In the genomic region with DNA sequence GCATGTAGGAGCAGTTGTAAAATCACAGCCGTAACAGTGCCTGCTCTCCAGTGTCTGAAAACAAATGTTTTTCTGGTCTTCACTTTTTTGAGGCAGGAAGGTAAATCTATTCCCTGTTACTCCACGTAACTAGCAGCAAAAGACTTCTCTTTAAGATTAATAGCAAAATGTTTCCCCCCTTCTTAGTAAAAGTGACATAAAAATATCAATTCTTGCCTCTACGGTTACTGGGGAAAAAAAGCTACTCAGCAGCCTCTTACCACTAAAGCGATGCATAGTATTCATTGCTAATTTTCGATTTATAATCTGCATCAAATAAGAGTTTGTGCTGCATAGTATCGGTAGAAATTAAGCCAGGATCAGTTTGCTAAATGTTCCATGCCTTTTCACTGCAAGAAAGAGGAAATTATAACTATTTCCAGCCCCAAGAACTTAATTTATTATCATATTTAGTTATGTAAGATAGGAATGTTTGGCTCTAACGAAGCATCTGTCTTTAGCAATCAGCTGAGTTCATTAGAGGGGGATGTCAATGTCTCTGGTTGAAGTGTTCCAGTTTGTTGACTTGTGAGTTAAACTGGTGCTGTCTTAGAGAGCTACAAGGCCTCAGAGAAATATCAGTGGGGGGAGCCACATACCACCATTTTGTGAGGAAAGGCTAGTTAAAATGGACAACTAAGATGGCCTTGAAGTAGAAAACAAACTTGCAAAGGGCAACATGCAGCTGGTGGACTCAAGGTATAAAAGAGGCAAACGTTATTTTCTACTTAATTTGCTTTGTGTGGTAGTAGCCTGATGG, we compare ENCODE assay signal across 8 cellular contexts. TPM values are rescaled to one million over a fixed set of nuclear protein-coding genes. Genes with fewer than 3 reads are reported as not detected.
DNase-seq lines count a peak whose midpoint lies in the region; ATAC-seq and TF ChIP-seq lines count a peak whose summit lies in the region.

No MANE protein-coding gene starts in this region.

- H3K4me1 Mint-ChIP-seq in activated naive CD4-positive, alpha-beta T cell treated with anti-CD3 and anti-CD28 coated beads for 36 hours (ENCODE audit: low read depth), result peaks cover 30% of the 10 kb centered on the region
- H3K4me1 Mint-ChIP-seq in osteocyte (ENCODE audit: unreplicated experiment), result peaks cover 52% of the 10 kb centered on the region

- no peak for TF ChIP-seq CTCF in osteocyte (IDR thresholded peaks at IDR 0.05)

- CTCF ChIA-PET in activated naive CD4-positive, alpha-beta T cell treated with anti-CD3 and anti-CD28 coated beads for 36 hours (lab: Charles Lee), result interaction anchor here (1.0 to 5.0 kb wide), 4 partner anchors 12 to 255 kb away, joined by 3 to 31 read pairs (median 4); no protein-coding TSS in a partner anchor

- intact Hi-C loops in activated naive CD4-positive, alpha-beta T cell treated with anti-CD3 and anti-CD28 coated beads for 36 hours (cut with micrococcal nuclease), result loop anchor here (2.0 to 5.0 kb wide), 2 partner anchors 90 to 182 kb away; partner anchors contain the start of genes CALHM6 and DSE
- intact Hi-C loops in sciatic nerve (cut with DNase I), result no loop called here

- no peak for TF ChIP-seq POLR2A in erythroblast (IDR thresholded peaks at IDR 0.05; ENCODE audit: low read length)

- no peaks in the 10 kb centered on the region for H3K27me3 Mint-ChIP-seq in activated naive CD4-positive, alpha-beta T cell treated with anti-CD3 and anti-CD28 coated beads for 36 hours (ENCODE audit: low read depth)
- no peaks in the 10 kb centered on the region for H3K27me3 Mint-ChIP-seq in osteocyte (ENCODE audit: unreplicated experiment)

- peak overlapping the region; percentile 96 for H3K27ac Mint-ChIP-seq in activated naive CD4-positive, alpha-beta T cell treated with anti-CD3 and anti-CD28 coated beads for 36 hours
- peak overlapping the region; percentile 98 for H3K27ac Mint-ChIP-seq in osteocyte (ENCODE audit: unreplicated experiment)

- H3K36me3 Mint-ChIP-seq in activated naive CD4-positive, alpha-beta T cell treated with anti-CD3 and anti-CD28 coated beads for 36 hours (ENCODE audit: low read depth), result peaks cover 26% of the 10 kb centered on the region
- peaks cover 19% of the 10 kb centered on the region for H3K36me3 Mint-ChIP-seq in osteocyte (ENCODE audit: unreplicated experiment)

- ATAC-seq in SK-N-SH treated with all-trans-retinoic acid at 6 μM for 48 hours (0 out of 3 replicates have a peak, but pooled peaks have one; percentile 1), GM21367 (IDR thresholded peaks at IDR 0.05; ENCODE audit: unreplicated experiment) (no peak), sciatic nerve (no peak), HG03280 (IDR thresholded peaks at IDR 0.05; ENCODE audit: unreplicated experiment) (no peak)

- peak overlapping the region; percentile 93 for H3K4me3 Mint-ChIP-seq in activated naive CD4-positive, alpha-beta T cell treated with anti-CD3 and anti-CD28 coated beads for 36 hours
- H3K4me3 Mint-ChIP-seq in osteocyte (ENCODE audit: unreplicated experiment), result peak overlapping the region; percentile 97

- H3K9me3 Mint-ChIP-seq in activated naive CD4-positive, alpha-beta T cell treated with anti-CD3 and anti-CD28 coated beads for 36 hours, result no peaks in the 10 kb centered on the region
- H3K9me3 Mint-ChIP-seq in osteocyte (ENCODE audit: unreplicated experiment), result no peaks in the 10 kb centered on the region

- DNase-seq in activated naive CD4-positive, alpha-beta T cell treated with anti-CD3 and anti-CD28 coated beads for 36 hours, result no peak
- no peak for DNase-seq in activated naive CD4-positive, alpha-beta T cell treated with anti-CD3 and anti-CD28 coated beads, Interleukin-2, amount 50 U/mL, for 16 hours
- DNase-seq in erythroblast (lab: John Stamatoyannopoulos, UW) (peak; percentile 59 to 66), osteocyte (ENCODE audit: extremely low spot score, unreplicated experiment) (no peak), sciatic nerve (ENCODE audit: low spot score) (no peak)

TF ChIP-seq in SK-N-SH treated with all-trans-retinoic acid at 6 μM for 48 hours, 23 proteins besides CTCF, POLR2A, EP300 and RAD21:
- TF ChIP-seq ARNTL (CRISPR knock-in tag; IDR thresholded peaks at IDR 0.05; ENCODE audit: borderline replicate concordance, low read depth) (no peak), ZC3H10 (CRISPR knock-in tag; IDR thresholded peaks at IDR 0.05) (no peak), RARB (CRISPR knock-in tag; IDR thresholded peaks at IDR 0.05) (no peak), ISL1 (CRISPR knock-in tag; IDR thresholded peaks at IDR 0.05) (no peak), POU6F1 (CRISPR knock-in tag; IDR thresholded peaks at IDR 0.05; ENCODE audit: borderline replicate concordance, low read depth) (no peak), ZFP30 (CRISPR knock-in tag; IDR thresholded peaks at IDR 0.05) (no peak), ZNF70 (CRISPR knock-in tag; IDR thresholded peaks at IDR 0.05) (no peak), OSR1 (CRISPR knock-in tag; IDR thresholded peaks at IDR 0.05) (no peak), ZNF565 (CRISPR knock-in tag; conservative IDR thresholded peaks at IDR 0.05; ENCODE audit: low read depth) (no peak), BACH2 (CRISPR knock-in tag; IDR thresholded peaks at IDR 0.05; ENCODE audit: borderline replicate concordance) (no peak), TCF4 (CRISPR knock-in tag; IDR thresholded peaks at IDR 0.05; ENCODE audit: borderline replicate concordance) (no peak), ZNF8 (CRISPR knock-in tag; IDR thresholded peaks at IDR 0.05) (no peak), TOX (CRISPR knock-in tag; IDR thresholded peaks at IDR 0.05; ENCODE audit: borderline replicate concordance) (no peak), GLIS3 (CRISPR knock-in tag; IDR thresholded peaks at IDR 0.05) (no peak), CSDC2 (CRISPR knock-in tag; IDR thresholded peaks at IDR 0.05) (no peak)
- TF ChIP-seq, protein P1, sequence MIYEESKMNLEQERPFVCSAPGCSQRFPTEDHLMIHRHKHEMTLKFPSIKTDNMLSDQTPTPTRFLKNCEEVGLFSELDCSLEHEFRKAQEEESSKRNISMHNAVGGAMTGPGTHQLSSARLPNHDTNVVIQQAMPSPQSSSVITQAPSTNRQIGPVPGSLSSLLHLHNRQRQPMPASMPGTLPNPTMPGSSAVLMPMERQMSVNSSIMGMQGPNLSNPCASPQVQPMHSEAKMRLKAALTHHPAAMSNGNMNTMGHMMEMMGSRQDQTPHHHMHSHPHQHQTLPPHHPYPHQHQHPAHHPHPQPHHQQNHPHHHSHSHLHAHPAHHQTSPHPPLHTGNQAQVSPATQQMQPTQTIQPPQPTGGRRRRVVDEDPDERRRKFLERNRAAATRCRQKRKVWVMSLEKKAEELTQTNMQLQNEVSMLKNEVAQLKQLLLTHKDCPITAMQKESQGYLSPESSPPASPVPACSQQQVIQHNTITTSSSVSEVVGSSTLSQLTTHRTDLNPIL (CRISPR knock-in tag; IDR thresholded peaks at IDR 0.05; ENCODE audit: low read depth), result no peak

RNA-seq across cellular contexts. Expression of gene TSPYL1, which starts 0.6 kb away (rescaled TPM):
- total RNA-seq in activated naive CD4-positive, alpha-beta T cell treated with anti-CD3 and anti-CD28 coated beads for 36 hours, result 10 to 100 TPM; 33.4 to 34.7 TPM
- total RNA-seq in osteocyte, result 64.9 and 65.3 TPM in 2 replicates
- total RNA-seq in sciatic nerve, result 71.8 TPM

RNA-seq across cellular contexts. Expression of gene TSPYL4, which starts 26.5 kb away (rescaled TPM):
- 1 to 10 TPM; 7.8 to 8.0 TPM for total RNA-seq in activated naive CD4-positive, alpha-beta T cell treated with anti-CD3 and anti-CD28 coated beads for 36 hours
- total RNA-seq in osteocyte (29.6 and 32.6 TPM in 2 replicates), sciatic nerve (26.5 TPM)

Comparison
In these comparisons a context has a peak if more than half of its experiments do, and no peak if none do; other contexts are left out.
1. DNase-seq: peak in erythroblast (2 of 2); none in activated naive CD4-positive, alpha-beta T cell treated with anti-CD3 and anti-CD28 coated beads for 36 hours (single experiment), activated naive CD4-positive, alpha-beta T cell treated with anti-CD3 and anti-CD28 coated beads, Interleukin-2, amount 50 U/mL, for 16 hours (single experiment), osteocyte (single experiment) and sciatic nerve (single experiment).